22 cellular contexts compared by ENCODE assay signal in the genomic region with DNA sequence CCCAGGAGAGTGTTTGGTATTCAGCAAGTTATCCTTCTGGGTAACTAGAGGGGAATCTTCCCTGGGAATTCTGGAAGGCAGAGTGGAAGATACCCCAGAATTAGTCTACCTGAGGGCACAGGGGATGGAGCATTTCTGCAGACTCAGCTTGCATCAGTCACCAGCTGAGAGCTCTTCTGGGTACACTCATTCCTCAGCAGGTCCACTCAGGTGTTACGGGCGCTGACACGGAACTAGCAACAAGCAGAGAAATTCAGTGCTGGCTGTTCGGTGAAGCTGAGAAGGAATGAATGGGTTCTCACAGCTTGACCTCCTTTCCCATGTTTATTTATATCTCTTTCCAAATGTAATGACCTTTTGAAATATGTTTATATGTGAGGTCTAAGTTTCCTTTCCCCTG.
DNase-seq lines count a peak whose midpoint lies in the region; ATAC-seq and TF ChIP-seq lines count a peak whose summit lies in the region.
"Had no signal": no experiment of that assay in that cellular context is flagged by ENCODE, and none has a peak within 500 bp of the region (broad histone marks: within the 10 kb centered on the region; RNA-seq: fewer than 3 reads in every experiment).

No MANE protein-coding gene starts in this region.

- H3K27me3 Mint-ChIP-seq in nephron progenitor cell (ENCODE audit: low read depth, poor library complexity): peaks cover 8% of the 10 kb centered on the region
- no peaks in the 10 kb centered on the region for H3K27me3 Mint-ChIP-seq in activated CD8-positive, alpha-beta T cell treated with anti-CD3 and anti-CD28 coated beads, Interleukin-2, amount 10 ng/mL, durations not matched to agents 7 days and 5 days (ENCODE audit: low read depth)

- ATAC-seq in HG03342 (IDR thresholded peaks at IDR 0.05; ENCODE audit: unreplicated experiment): no peak
- ATAC-seq in activated CD8-positive, alpha-beta T cell treated with anti-CD3 and anti-CD28 coated beads, Interleukin-2, amount 10 ng/mL, durations not matched to agents 7 days and 5 days: no peak

- H3K27ac Mint-ChIP-seq in nephron progenitor cell: peak overlapping the region; percentile 73
- H3K27ac Mint-ChIP-seq in activated CD8-positive, alpha-beta T cell treated with anti-CD3 and anti-CD28 coated beads, Interleukin-2, amount 10 ng/mL, durations not matched to agents 7 days and 5 days: no peak overlapping the region

- DNase-seq in DMS53 (lab: John Stamatoyannopoulos, UW): peak; percentile 35
- DNase-seq in DMS53 treated with DMSO at 0.1 percent for 48 hours (lab: John Stamatoyannopoulos, UW; ENCODE audit: unreplicated experiment): no peak
- peak; percentile 34 for DNase-seq in Caki2 (ENCODE audit: low read depth)
- peak; percentile 25 for DNase-seq in epithelial cell of proximal tubule (ENCODE audit: low read depth)
- peak; percentile 31 for DNase-seq in nephron progenitor cell
- DNase-seq in NCI-H1417 (lab: John Stamatoyannopoulos, UW): no peak
- DNase-seq in activated CD8-positive, alpha-beta T cell treated with anti-CD3 and anti-CD28 coated beads, Interleukin-2, amount 10 ng/mL, durations not matched to agents 7 days and 5 days: no peak
- DNase-seq: C1 segment of cervical spinal cord; CD8-positive, alpha-beta memory T cell; DND-41; KG1; NCI-H1092 treated with DMSO at 0.1 percent for 48 hours; NCI-H1694; NCI-H2081; NCI-H446 treated with DMSO at 0.1 percent for 48 hours; NCI-H748 treated with DMSO at 0.1 percent for 48 hours; PC-9; RPMI8226; SHP77 had no signal

- no peak overlapping the region for H3K4me3 Mint-ChIP-seq in nephron progenitor cell
- H3K4me3 Mint-ChIP-seq in activated CD8-positive, alpha-beta T cell treated with anti-CD3 and anti-CD28 coated beads, Interleukin-2, amount 10 ng/mL, durations not matched to agents 7 days and 5 days: no peak overlapping the region
- H3K4me3 Mint-ChIP-seq: CD8-positive, alpha-beta memory T cell; GM23338 had no signal

- peaks cover 24% of the 10 kb centered on the region for H3K4me1 Mint-ChIP-seq in nephron progenitor cell
- peaks cover 7% of the 10 kb centered on the region for H3K4me1 Mint-ChIP-seq in activated CD8-positive, alpha-beta T cell treated with anti-CD3 and anti-CD28 coated beads, Interleukin-2, amount 10 ng/mL, durations not matched to agents 7 days and 5 days (ENCODE audit: low read depth)

- CTCF ChIA-PET in activated CD8-positive, alpha-beta T cell treated with anti-CD3 and anti-CD28 coated beads, Interleukin-2, amount 10 ng/mL, durations not matched to agents 7 days and 5 days (lab: Charles Lee): no interaction called here

- POLR2A ChIA-PET in activated CD8-positive, alpha-beta T cell treated with anti-CD3 and anti-CD28 coated beads, Interleukin-2, amount 10 ng/mL, durations not matched to agents 7 days and 5 days (lab: Charles Lee): no interaction called here

- H3K36me3 Mint-ChIP-seq in nephron progenitor cell (ENCODE audit: low read depth): no peaks in the 10 kb centered on the region
- no peaks in the 10 kb centered on the region for H3K36me3 Mint-ChIP-seq in activated CD8-positive, alpha-beta T cell treated with anti-CD3 and anti-CD28 coated beads, Interleukin-2, amount 10 ng/mL, durations not matched to agents 7 days and 5 days (ENCODE audit: low read depth)

- no peaks in the 10 kb centered on the region for H3K9me3 Mint-ChIP-seq in nephron progenitor cell
- no peaks in the 10 kb centered on the region for H3K9me3 Mint-ChIP-seq in activated CD8-positive, alpha-beta T cell treated with anti-CD3 and anti-CD28 coated beads, Interleukin-2, amount 10 ng/mL, durations not matched to agents 7 days and 5 days (ENCODE audit: insufficient read depth)
- H3K9me3 Mint-ChIP-seq: CD8-positive, alpha-beta memory T cell; GM23338 had no signal

- in situ Hi-C loops in Caki2 (cut with HindIII; ENCODE audit: low pct_unique_long_range_greater_than_20kb, low sequenced_read_pairs): no loop called here

- no peak overlapping the region for H3K4me3 ChIP-seq in epithelial cell of proximal tubule (ENCODE audit: low read depth, low read length)
- H3K4me3 ChIP-seq: GM23338, HAP-1, PC-9 had no signal

- TF ChIP-seq CTCF in epithelial cell of proximal tubule (conservative IDR thresholded peaks at IDR 0.05; ENCODE audit: low read depth, low read length): no peak
- no peak for TF ChIP-seq CTCF in nephron progenitor cell (IDR thresholded peaks at IDR 0.05)

Comparison
In these comparisons a context has a peak if more than half of its experiments do, and no peak if none do; other contexts are left out.
1. DNase-seq: peak in DMS53 (single experiment), Caki2 (single experiment), epithelial cell of proximal tubule (single experiment) and nephron progenitor cell (single experiment); none in DMS53 treated with DMSO at 0.1 percent for 48 hours (single experiment), NCI-H1417 (0 of 3) and activated CD8-positive, alpha-beta T cell treated with anti-CD3 and anti-CD28 coated beads, Interleukin-2, amount 10 ng/mL, durations not matched to agents 7 days and 5 days (single experiment).